ENCODE assay signal across 1 cellular context in genomic region chr19:3463039-3463958, GRCh38.
TF ChIP-seq lines count a peak whose summit lies in the region.

No MANE protein-coding gene starts in this region.

TF ChIP-seq in WTC11, 78 proteins besides CTCF, POLR2A, EP300 and RAD21 (continued from another document):
- TF ChIP-seq GRHL2 (CRISPR knock-in tag; IDR thresholded peaks at IDR 0.05; ENCODE audit: insufficient replicate concordance, severe bottlenecking) (no peak), JAZF1 (CRISPR knock-in tag; IDR thresholded peaks at IDR 0.05) (no peak)
